In genomic region chr2:106159867-106160785, GRCh38 we compare ENCODE assay signal across 8 cellular contexts. TPM values are rescaled to one million over a fixed set of nuclear protein-coding genes. Genes with fewer than 3 reads are reported as not detected.
DNase-seq lines count a peak whose midpoint lies in the region; ATAC-seq, FAIRE-seq and TF ChIP-seq lines count a peak whose summit lies in the region.

No MANE protein-coding gene starts in this region.

- 88 to 90% methylated on average over 31 of the region's 31 CpGs for WGBS in pancreas, 2 donors

- H3K36me3 Mint-ChIP-seq in T-helper 17 cell (ENCODE audit: low read depth) = peaks cover 7% of the 10 kb centered on the region

- ATAC-seq in GM21528 (IDR thresholded peaks at IDR 0.05; ENCODE audit: low FRiP score, unreplicated experiment) (peak; percentile 65), T-helper 17 cell (peak; percentile 74), pancreas (no peak), HG03025 (IDR thresholded peaks at IDR 0.05; ENCODE audit: low FRiP score, unreplicated experiment) (no peak)

- H3K27me3 Mint-ChIP-seq in T-helper 17 cell = no peaks in the 10 kb centered on the region

- no peak for FAIRE-seq in pancreas (lab: Jason Lieb, UNC)

- no peak overlapping the region for H3K4me3 ChIP-seq in pancreas

- peaks cover 0 to 16% (median 6%) of the 10 kb centered on the region in 3 donors for H3K4me1 ChIP-seq in pancreas

- intact Hi-C loops in pancreas (cut with DNase I) = no loop called here

- H3K27ac ChIP-seq in caudate nucleus (ENCODE audit: low read depth, low read length) = no peak overlapping the region
- H3K27ac ChIP-seq in pancreas = no peak overlapping the region

- peaks cover 67% of the 10 kb centered on the region for H3K4me1 Mint-ChIP-seq in T-helper 17 cell

- no peaks in the 10 kb centered on the region for H3K36me3 ChIP-seq in pancreas

- H3K4me3 Mint-ChIP-seq in T-helper 17 cell = peak overlapping the region; percentile 100

- peak overlapping the region; percentile 100 for H3K27ac Mint-ChIP-seq in T-helper 17 cell

- POLR2A ChIA-PET in HEK293T (lab: Yijun Ruan, JAX) = no interaction called here

- DNase-seq in T-helper 17 cell = peak; percentile 17 to 43 (median 27)
- peak in 36 of 61 donors; percentile 5 to 70 (median 40) for DNase-seq in caudate nucleus (lab: John Stamatoyannopoulos, UW)
- peak in 2 of 3 donors; percentile 45 to 53 for DNase-seq in stimulated activated CD4-positive, alpha-beta T cell treated with anti-CD3 and anti-CD28 coated beads, TNF-alpha, amount 100 ng/mL, for 48 hours (ENCODE audit: low read depth in 3 of 3)
- no peak for DNase-seq in pancreas
- DNase-seq in HEK293T (ENCODE audit: extremely low spot score) = no peak
- DNase-seq in cerebellum (ENCODE audit: low spot score) = no peak

- H3K9me3 ChIP-seq in T-helper 17 cell (ENCODE audit: control insufficient read depth, low read length, poor library complexity, severe bottlenecking) (no peaks in the 10 kb centered on the region), pancreas (no peaks in the 10 kb centered on the region)

- CTCF ChIA-PET in HEK293T (lab: Yijun Ruan, JAX) = interaction anchor here (0.5 kb wide), 1 partner anchor 17 kb away, joined by 4 read pairs; no protein-coding TSS in a partner anchor

- H3K27me3 ChIP-seq in pancreas = no peaks in the 10 kb centered on the region

- no peak for TF ChIP-seq CTCF in pancreas (IDR thresholded peaks at IDR 0.05)

TF ChIP-seq in HEK293T, 16 proteins besides CTCF, POLR2A, EP300 and RAD21:
- TF ChIP-seq ARNT (IDR thresholded peaks at IDR 0.05) (no peak), SUZ12 (IDR thresholded peaks at IDR 0.05) (no peak), L3MBTL2 (conservative IDR thresholded peaks at IDR 0.05) (no peak), ELF4 (IDR thresholded peaks at IDR 0.05) (no peak), BHLHE40 (IDR thresholded peaks at IDR 0.05; ENCODE audit: borderline replicate concordance) (no peak), FOXM1 (IDR thresholded peaks at IDR 0.05; ENCODE audit: borderline replicate concordance) (no peak), HDGF (IDR thresholded peaks at IDR 0.05; ENCODE audit: borderline replicate concordance) (no peak), NFRKB (IDR thresholded peaks at IDR 0.05) (no peak), LEF1 (IDR thresholded peaks at IDR 0.05; ENCODE audit: borderline replicate concordance) (no peak), CTBP1 (IDR thresholded peaks at IDR 0.05; ENCODE audit: borderline replicate concordance) (no peak), FOXK2 (IDR thresholded peaks at IDR 0.05) (no peak), ZNF384 (IDR thresholded peaks at IDR 0.05) (no peak), TARDBP (IDR thresholded peaks at IDR 0.05) (no peak), SP1 (IDR thresholded peaks at IDR 0.05) (no peak)
- TF ChIP-seq, protein P1, sequence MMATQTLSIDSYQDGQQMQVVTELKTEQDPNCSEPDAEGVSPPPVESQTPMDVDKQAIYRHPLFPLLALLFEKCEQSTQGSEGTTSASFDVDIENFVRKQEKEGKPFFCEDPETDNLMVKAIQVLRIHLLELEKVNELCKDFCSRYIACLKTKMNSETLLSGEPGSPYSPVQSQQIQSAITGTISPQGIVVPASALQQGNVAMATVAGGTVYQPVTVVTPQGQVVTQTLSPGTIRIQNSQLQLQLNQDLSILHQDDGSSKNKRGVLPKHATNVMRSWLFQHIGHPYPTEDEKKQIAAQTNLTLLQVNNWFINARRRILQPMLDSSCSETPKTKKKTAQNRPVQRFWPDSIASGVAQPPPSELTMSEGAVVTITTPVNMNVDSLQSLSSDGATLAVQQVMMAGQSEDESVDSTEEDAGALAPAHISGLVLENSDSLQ (IDR thresholded peaks at IDR 0.05) = no peak

RNA-seq across cellular contexts. Expression of gene UXS1, which starts 34.0 kb away (rescaled TPM):
- total RNA-seq in T-helper 17 cell (100 to 1,000 TPM in 1 of 2 donors, 10 to 100 TPM in 1; 96.4 to 106 TPM), pancreas (10 to 100 TPM in 4 of 6 donors, 1 to 10 TPM in 2; 7.7 to 23.6 (median 10.8) TPM), cerebellum (43.2 TPM)
- 10 to 100 TPM in 1 of 2 donors, 1 to 10 TPM in 1; 4.3 to 10.8 TPM for polyA plus RNA-seq in pancreas

Comparison
In these comparisons a context has a peak if more than half of its experiments do, and no peak if none do; other contexts are left out.
1. ATAC-seq: peak in GM21528 (single experiment) and T-helper 17 cell (single experiment); none in pancreas (0 of 4) and HG03025 (single experiment).
2. DNase-seq: peak in T-helper 17 cell (3 of 3), caudate nucleus (36 of 61) and stimulated activated CD4-positive, alpha-beta T cell treated with anti-CD3 and anti-CD28 coated beads, TNF-alpha, amount 100 ng/mL, for 48 hours (2 of 3); none in pancreas (0 of 6), HEK293T (single experiment) and cerebellum (single experiment).